ENCODE assay signal across 25 cellular contexts in genomic region chr14:50089213-50089612, GRCh38. TPM values are rescaled to one million over a fixed set of nuclear protein-coding genes. Genes with fewer than 3 reads are reported as not detected.
A peak's percentile ranks its signal among the peaks of the same experiment; 100 is the strongest.
DNase-seq lines count a peak whose midpoint lies in the region; ATAC-seq, FAIRE-seq and TF ChIP-seq lines count a peak whose summit lies in the region.
"Had no signal": no experiment of that assay in that cellular context is flagged by ENCODE, and none has a peak within 500 bp of the region (broad histone marks: within the 10 kb centered on the region; RNA-seq: fewer than 3 reads in every experiment).

No MANE protein-coding gene starts in this region.

- BruUV-seq in IMR-90 (replicated peaks; lab: Mats Ljungman, UMichigan) = no TSS peak

- no peak for ATAC-seq in IMR-90 (ENCODE audit: low read depth)
- peak; percentile 39 for ATAC-seq in naive thymus-derived CD4-positive, alpha-beta T cell
- no peak for ATAC-seq in HG03175 (IDR thresholded peaks at IDR 0.05; ENCODE audit: unreplicated experiment)
- ATAC-seq: activated T-cell treated with anti-CD3 and anti-CD28 coated beads, Interleukin-2, amount 50 U/mL, for 72 hours; HepG2; PC-3 had no signal

- no peak overlapping the region for H3K14ac ChIP-seq in IMR-90 (replicated peaks; ENCODE audit: low read depth, low read length)

- no peak overlapping the region for H2BK5ac ChIP-seq in IMR-90 (ENCODE audit: low read depth, low read length, poor library complexity, severe bottlenecking)

- H3K4me1 ChIP-seq in IMR-90 (ENCODE audit: control insufficient read depth, insufficient read depth, low read length) = peaks cover 2% of the 10 kb centered on the region; the same call in 1 of the 2 replicates
- peaks cover 52 to 79% of the 10 kb centered on the region in 2 donors for H3K4me1 ChIP-seq in naive thymus-derived CD4-positive, alpha-beta T cell (ENCODE audit: control insufficient read depth in 2 of 2, insufficient read depth in 2 of 2, low read length in 2 of 2)

- no peak overlapping the region for H4K5ac ChIP-seq in IMR-90 (ENCODE audit: low read depth, low read length)

- no peak overlapping the region for H3K4me3 Mint-ChIP-seq in activated naive CD4-positive, alpha-beta T cell treated with anti-CD3 and anti-CD28 coated beads for 36 hours
- H3K4me3 Mint-ChIP-seq in activated naive CD8-positive, alpha-beta T cell = peak overlapping the region; percentile 53
- peak overlapping the region in 8 of 10 donors; percentile 4 to 81 (median 62) for H3K4me3 Mint-ChIP-seq in naive thymus-derived CD4-positive, alpha-beta T cell

- no peak overlapping the region for H3K56ac ChIP-seq in IMR-90 (ENCODE audit: extremely low read depth, insufficient read depth, low read length)

- H3K27me3 Mint-ChIP-seq in activated naive CD4-positive, alpha-beta T cell treated with anti-CD3 and anti-CD28 coated beads for 36 hours (ENCODE audit: low read depth) = no peaks in the 10 kb centered on the region
- no peaks in the 10 kb centered on the region for H3K27me3 Mint-ChIP-seq in activated naive CD8-positive, alpha-beta T cell
- H3K27me3 Mint-ChIP-seq in naive thymus-derived CD4-positive, alpha-beta T cell = no peaks in the 10 kb centered on the region

- peak overlapping the region; percentile 50 for H2AK9ac ChIP-seq in IMR-90 (replicated peaks; ENCODE audit: low read depth, low read length, poor library complexity)

- TF ChIP-seq RAD21 in IMR-90 (IDR thresholded peaks at IDR 0.05; ENCODE audit: low read length) = no peak

- no peak for FAIRE-seq in GM12892 (lab: Jason Lieb, UNC)
- FAIRE-seq: endometrium, H1, HepG2, urothelium cell line had no signal

- no peak overlapping the region for H2BK15ac ChIP-seq in IMR-90 (ENCODE audit: low read depth, low read length)

- WGBS in IMR-90 (ENCODE audit: extremely low coverage in 2 of 2, insufficient read length in 1 of 2), 2 experiments = 100% methylated on average over 2 of the region's 5 CpGs; no CpG with 5 or more reads in 1 of the 2 experiments

- no peak for TF ChIP-seq POLR2A in IMR-90 (IDR thresholded peaks at IDR 0.05; ENCODE audit: low read depth, low read length)
- no peak for TF ChIP-seq POLR2A in GM12892 (IDR thresholded peaks at IDR 0.05; ENCODE audit: low read depth, low read length)

- H3K4me1 Mint-ChIP-seq in activated naive CD4-positive, alpha-beta T cell treated with anti-CD3 and anti-CD28 coated beads for 36 hours (ENCODE audit: low read depth) = peaks cover 90% of the 10 kb centered on the region
- H3K4me1 Mint-ChIP-seq in activated naive CD8-positive, alpha-beta T cell (ENCODE audit: low read depth) = peaks cover 91% of the 10 kb centered on the region
- H3K4me1 Mint-ChIP-seq in naive thymus-derived CD4-positive, alpha-beta T cell = peaks cover 63 to 96% (median 91%) of the 10 kb centered on the region in 7 donors

- no peak overlapping the region for H4K91ac ChIP-seq in IMR-90 (ENCODE audit: insufficient read depth, low read depth, low read length)

- H3K18ac ChIP-seq in IMR-90 (ENCODE audit: low read depth, low read length) = no peak overlapping the region

- intact Hi-C loops in activated naive CD4-positive, alpha-beta T cell treated with anti-CD3 and anti-CD28 coated beads for 36 hours (cut with micrococcal nuclease) = loop anchor here (10.0 kb wide), 2 partner anchors 324 to 1776 kb away; partner anchors contain the start of genes GNG2 and KLHDC2
- intact Hi-C loops in IMR-90 (cut with micrococcal nuclease) = no loop called here
- intact Hi-C loops in naive thymus-derived CD4-positive, alpha-beta T cell (cut with micrococcal nuclease) = no loop called here

- no peak overlapping the region for H2AK5ac ChIP-seq in IMR-90 (ENCODE audit: low read depth, low read length)

- peaks cover 3% of the 10 kb centered on the region for H3K9me1 ChIP-seq in IMR-90 (ENCODE audit: insufficient read depth, low read length)

- POLR2A ChIA-PET in IMR-90 (lab: Charles Lee; ENCODE audit: unreplicated experiment) = no interaction called here
- POLR2A ChIA-PET in naive thymus-derived CD4-positive, alpha-beta T cell (lab: Charles Lee) = interaction anchor here (0.6 to 22.1 kb wide), 12 partner anchors 7 to 237 kb away, joined by 3 to 328 read pairs (median 8); partner anchors contain the start of genes NEMF and VCPKMT

- peaks cover 1% of the 10 kb centered on the region; the same call in 1 of the 2 replicates for H3K36me3 ChIP-seq in IMR-90 (ENCODE audit: control insufficient read depth, insufficient read depth, low read length)
- no peaks in the 10 kb centered on the region for H3K36me3 ChIP-seq in naive thymus-derived CD4-positive, alpha-beta T cell (ENCODE audit: control insufficient read depth in 2 of 3, insufficient read depth in 3 of 3, low read length in 3 of 3)
- H3K36me3 ChIP-seq: adrenal gland had no signal

- no peak overlapping the region for H2AFZ ChIP-seq in IMR-90 (replicated peaks; ENCODE audit: low read length, poor library complexity)

- H3K4me3 ChIP-seq in IMR-90 (ENCODE audit: insufficient read depth, low read depth, low read length) = no peak overlapping the region
- H3K4me3 ChIP-seq in naive thymus-derived CD4-positive, alpha-beta T cell (ENCODE audit: low read length) = no peak overlapping the region
- H3K4me3 ChIP-seq: adrenal gland; BLaER1 treated with 17β-estradiol and CSF1 and Interleukin-3, amounts not matched to agents 10 nM and 100 nM; smooth muscle cell had no signal

- TF ChIP-seq CTCF in IMR-90 (conservative IDR thresholded peaks at IDR 0.05; ENCODE audit: low read depth, low read length) = no peak

- in situ Hi-C loops in IMR-90 (cut with MboI; ENCODE audit: low sequenced_read_pairs) = no loop called here

- H3K9me3 Mint-ChIP-seq in activated naive CD4-positive, alpha-beta T cell treated with anti-CD3 and anti-CD28 coated beads for 36 hours = no peaks in the 10 kb centered on the region
- no peaks in the 10 kb centered on the region for H3K9me3 Mint-ChIP-seq in activated naive CD8-positive, alpha-beta T cell (ENCODE audit: low read depth)
- peaks cover 0 to 2% (median 0%) of the 10 kb centered on the region in 11 donors for H3K9me3 Mint-ChIP-seq in naive thymus-derived CD4-positive, alpha-beta T cell

- no peaks in the 10 kb centered on the region for H3K27me3 ChIP-seq in IMR-90 (ENCODE audit: control insufficient read depth, insufficient read depth, low read length)
- no peaks in the 10 kb centered on the region for H3K27me3 ChIP-seq in naive thymus-derived CD4-positive, alpha-beta T cell (ENCODE audit: control insufficient read depth in 2 of 2, insufficient read depth in 2 of 2, low read length in 2 of 2)
- H3K27me3 ChIP-seq: adrenal gland; BLaER1 treated with 17β-estradiol and CSF1 and Interleukin-3, amounts not matched to agents 10 nM and 100 nM had no signal

- H3K79me1 ChIP-seq in IMR-90 (ENCODE audit: low read depth in 1 of 2, low read length in 2 of 2) = no peaks in the 10 kb centered on the region

- no peak overlapping the region for H3K4me2 ChIP-seq in IMR-90 (ENCODE audit: low read depth, low read length)
- H3K4me2 ChIP-seq: BLaER1 treated with 17β-estradiol and CSF1 and Interleukin-3, amounts not matched to agents 10 nM and 100 nM; smooth muscle cell had no signal

- H4K8ac ChIP-seq in IMR-90 (ENCODE audit: low read depth in 2 of 2, low read length in 2 of 2) = no peak overlapping the region

- peak; percentile 57 for DNase-seq in activated naive CD4-positive, alpha-beta T cell treated with anti-CD3 and anti-CD28 coated beads for 36 hours
- no peak for DNase-seq in activated naive CD4-positive, alpha-beta T cell treated with Interleukin-2 at 50 U/mL for 16 hours
- DNase-seq in IMR-90 (no peak), SKM-1 (lab: John Stamatoyannopoulos, UW; ENCODE audit: unreplicated experiment) (no peak), GM12892 (ENCODE audit: insufficient read length) (no peak)
- DNase-seq in naive thymus-derived CD4-positive, alpha-beta T cell = peak in 5 of 9 donors; percentile 34 to 43 (median 38)
- DNase-seq: ACHN; activated T-cell treated with anti-CD3 and anti-CD28 coated beads, Interleukin-2, amount 50 U/mL, for 72 hours; adrenal gland; EL; NCI-H1417; NCI-H2081 treated with DMSO at 0.1 percent for 48 hours; NCI-H446; PC-3; retina; Right ventricle myocardium superior; SW 1271 had no signal

- H3K36me3 Mint-ChIP-seq in activated naive CD4-positive, alpha-beta T cell treated with anti-CD3 and anti-CD28 coated beads for 36 hours (ENCODE audit: low read depth) = no peaks in the 10 kb centered on the region
- peaks cover 7% of the 10 kb centered on the region for H3K36me3 Mint-ChIP-seq in activated naive CD8-positive, alpha-beta T cell
- H3K36me3 Mint-ChIP-seq in naive thymus-derived CD4-positive, alpha-beta T cell = peaks cover 0 to 33% (median 4%) of the 10 kb centered on the region in 5 donors

- dilution Hi-C loops in IMR-90 (cut with HindIII; ENCODE audit: low sequenced_read_pairs, unreplicated experiment) = no loop called here

- H3K9ac ChIP-seq in IMR-90 (ENCODE audit: low read depth, low read length) = no peak overlapping the region
- H3K9ac ChIP-seq: BLaER1 treated with 17β-estradiol and CSF1 and Interleukin-3, amounts not matched to agents 10 nM and 100 nM had no signal

- H3K27ac Mint-ChIP-seq in activated naive CD4-positive, alpha-beta T cell treated with anti-CD3 and anti-CD28 coated beads for 36 hours = no peak overlapping the region
- H3K27ac Mint-ChIP-seq in activated naive CD8-positive, alpha-beta T cell = peak overlapping the region; percentile 81
- H3K27ac Mint-ChIP-seq in naive thymus-derived CD4-positive, alpha-beta T cell = peak overlapping the region; percentile 30 to 92 (median 87)
- H3K27ac Mint-ChIP-seq: activated T-cell treated with anti-CD3 and anti-CD28 coated beads, Interleukin-2, amount 50 U/mL, for 72 hours had no signal

- H2BK20ac ChIP-seq in IMR-90 (ENCODE audit: low read depth, low read length) = no peak overlapping the region

- H2BK120ac ChIP-seq in IMR-90 (ENCODE audit: low read depth, low read length) = no peak overlapping the region

- CTCF ChIA-PET in activated naive CD4-positive, alpha-beta T cell treated with anti-CD3 and anti-CD28 coated beads for 36 hours (lab: Charles Lee) = interaction anchor here (1.3 to 3.5 kb wide), 6 partner anchors 16 to 237 kb away, joined by 4 to 22 read pairs (median 10); partner anchors contain the start of gene NEMF
- CTCF ChIA-PET in IMR-90 (lab: Yijun Ruan, JAX) = no interaction called here
- CTCF ChIA-PET in naive thymus-derived CD4-positive, alpha-beta T cell (lab: Charles Lee) = interaction anchor here (0.6 to 3.3 kb wide), 5 partner anchors 13 to 227 kb away, joined by 3 to 15 read pairs (median 6); no protein-coding TSS in a partner anchor

- no peaks in the 10 kb centered on the region for H4K20me1 ChIP-seq in IMR-90 (ENCODE audit: insufficient read depth, low read length)
- H4K20me1 ChIP-seq: BLaER1 treated with 17β-estradiol and CSF1 and Interleukin-3, amounts not matched to agents 10 nM and 100 nM had no signal

- H3K9me3 ChIP-seq in IMR-90 (ENCODE audit: control insufficient read depth, insufficient read depth, low read length) = no peaks in the 10 kb centered on the region
- no peaks in the 10 kb centered on the region for H3K9me3 ChIP-seq in naive thymus-derived CD4-positive, alpha-beta T cell (ENCODE audit: control insufficient read depth in 2 of 3, low read length in 3 of 3)
- H3K9me3 ChIP-seq: adrenal gland; BLaER1 treated with 17β-estradiol and CSF1 and Interleukin-3, amounts not matched to agents 10 nM and 100 nM had no signal

- H3K23ac ChIP-seq in IMR-90 (ENCODE audit: low read depth, low read length) = no peak overlapping the region

- no peak overlapping the region for H3K27ac ChIP-seq in IMR-90 (ENCODE audit: insufficient read depth, low read length)
- H3K27ac ChIP-seq in naive thymus-derived CD4-positive, alpha-beta T cell (ENCODE audit: low read depth, low read length) = peak overlapping the region; percentile 36
- H3K27ac ChIP-seq: adrenal gland; BLaER1 treated with 17β-estradiol and CSF1 and Interleukin-3, amounts not matched to agents 10 nM and 100 nM had no signal

- H3K4ac ChIP-seq in IMR-90 (ENCODE audit: low read depth, low read length) = no peak overlapping the region

RNA-seq across cellular contexts. Expression of gene VCPKMT, which starts 27.2 kb away (rescaled TPM):
- 10 to 100 TPM in 1 of 2 experiments, 1 to 10 TPM in 1; 9.6 to 10.5 TPM for total RNA-seq in activated naive CD4-positive, alpha-beta T cell treated with anti-CD3 and anti-CD28 coated beads for 36 hours
- 2.5 and 4.7 TPM in 2 replicates for total RNA-seq in IMR-90 (2012; rRNA removed)
- polyA plus RNA-seq in IMR-90 (2012; rRNA removed) = 4.7 and 5.2 TPM in 2 replicates
- polyA plus RNA-seq in IMR-90 (2012; cell fraction: cytosol; rRNA removed) = 2.1 and 3.1 TPM in 2 replicates
- 7.2 and 10.5 TPM in 2 replicates for polyA plus RNA-seq in IMR-90 (2012; cell fraction: nucleus; rRNA removed; ENCODE audit: low replicate concordance)
- 10 to 100 TPM; 10.3 to 25.9 (median 17.4) TPM for total RNA-seq in naive thymus-derived CD4-positive, alpha-beta T cell
- polyA plus RNA-seq in naive thymus-derived CD4-positive, alpha-beta T cell = 10 to 100 TPM in 1 of 2 donors, 1 to 10 TPM in 1; 7.5 to 13.4 TPM
- polyA plus RNA-seq in GM12892 (2012; ENCODE audit: missing spikeins) = 10.9 TPM

Comparison
In these comparisons a context has a peak if more than half of its experiments do, and no peak if none do; other contexts are left out.
1. DNase-seq: peak in activated naive CD4-positive, alpha-beta T cell treated with anti-CD3 and anti-CD28 coated beads for 36 hours (single experiment) and naive thymus-derived CD4-positive, alpha-beta T cell (5 of 9); none in activated naive CD4-positive, alpha-beta T cell treated with Interleukin-2 at 50 U/mL for 16 hours (single experiment), IMR-90 (single experiment), SKM-1 (single experiment) and GM12892 (single experiment).